Comparison of ENCODE assay signal across 25 cellular contexts in the genomic region with DNA sequence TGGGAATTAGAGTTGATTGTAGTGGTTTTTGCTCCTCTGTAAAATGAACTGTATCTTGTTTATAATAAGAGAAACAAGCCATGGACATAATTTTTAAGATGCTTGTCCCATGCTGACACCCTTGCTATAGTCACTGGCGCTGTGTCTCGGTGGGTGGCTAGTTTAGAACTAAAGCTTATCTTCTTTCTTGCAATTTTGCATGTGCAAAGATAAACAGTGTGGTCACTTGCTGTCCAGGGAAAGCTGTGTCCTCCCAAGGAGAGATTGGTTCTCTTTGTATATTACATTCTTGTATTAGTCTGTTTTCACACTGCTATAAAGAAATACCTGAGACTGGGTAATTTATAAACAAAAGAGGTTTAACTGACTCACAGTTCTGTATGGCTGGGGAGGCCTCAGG.
"Had no signal": no experiment of that assay in that cellular context is flagged by ENCODE, and none has a peak within 500 bp of the region (broad histone marks: within the 10 kb centered on the region; RNA-seq: fewer than 3 reads in every experiment).

No MANE protein-coding gene starts in this region.

- H3K27ac ChIP-seq: esophagus squamous epithelium had no signal

- H3K36me3 ChIP-seq: esophagus squamous epithelium had no signal

- DNase-seq: activated CD4-positive, alpha-beta T cell treated with anti-CD3 and anti-CD28 coated beads for 1 hour; activated CD4-positive, alpha-beta T cell treated with anti-CD3 and anti-CD28 coated beads for 4 hours; activated CD4-positive, alpha-beta T cell treated with anti-CD3 and anti-CD28 coated beads, Interleukin-2, amount 10 ng/mL, durations not matched to agents 7 days and 5 days; activated CD4-positive, alpha-beta T cell treated with anti-CD3 and anti-CD28 coated beads, Interleukin-2, amount 50 U/mL, for 48 hours; activated CD4-positive, CD25-positive, alpha-beta regulatory T cell; activated CD8-positive, alpha-beta memory T cell treated with anti-CD3 and anti-CD28 coated beads for 24 hours; activated CD8-positive, alpha-beta T cell treated with anti-CD3 and anti-CD28 coated beads for 36 hours; activated effector memory CD4-positive, alpha-beta T cell treated with Interleukin-2 at 50 U/mL for 16 hours; activated gamma-delta T cell treated with Interleukin-2 at 50 U/mL for 16 hours; activated naive CD4-positive, alpha-beta T cell treated with anti-CD3 and anti-CD28 coated beads, Interleukin-2, amount 50 U/mL, for 16 hours; activated naive CD4-positive, alpha-beta T cell treated with Interleukin-2 at 50 U/mL for 16 hours; activated T-cell treated with anti-CD3 and anti-CD28 coated beads, Interleukin-2, amount 50 U/mL, for 4 hours; amygdala; aorta; cortex of kidney; dermis blood vessel endothelial cell; effector CD4-positive, alpha-beta T cell; effector memory CD8-positive, alpha-beta T cell; esophagus squamous epithelium; foreskin fibroblast; head of caudate nucleus; T-helper 1 cell; T-helper 17 cell; T1000 had no signal

- H3K9me3 ChIP-seq: esophagus squamous epithelium had no signal

- H3K4me3 ChIP-seq: esophagus squamous epithelium had no signal

- H3K4me1 ChIP-seq: esophagus squamous epithelium had no signal

- ATAC-seq: activated CD8-positive, alpha-beta T cell treated with anti-CD3 and anti-CD28 coated beads for 36 hours; activated T-cell treated with anti-CD3 and anti-CD28 coated beads, Interleukin-2, amount 50 U/mL, for 4 hours; activated T-helper 17 cell treated with anti-CD3 and anti-CD28 coated beads, Interleukin-2, amount 50 U/mL, for 72 hours; effector memory CD8-positive, alpha-beta T cell; T-helper 17 cell had no signal
